12 cellular contexts compared by ENCODE assay signal in genomic region chr7:138625849-138626230, GRCh38.
DNase-seq lines count a peak whose midpoint lies in the region; ATAC-seq, FAIRE-seq and TF ChIP-seq lines count a peak whose summit lies in the region.
"Had no signal": no experiment of that assay in that cellular context is flagged by ENCODE, and none has a peak within 500 bp of the region (broad histone marks: within the 10 kb centered on the region; RNA-seq: fewer than 3 reads in every experiment).

No MANE protein-coding gene starts in this region.

- no peak overlapping the region for H3K27ac ChIP-seq in GM12878 (ENCODE audit: control insufficient read depth, insufficient read depth)
- no peak overlapping the region for H3K27ac ChIP-seq in WERI-Rb-1
- H3K27ac ChIP-seq: parathyroid adenoma, RWPE1 had no signal

- 22% methylated on average over 5 of the region's 5 CpGs for WGBS in GM12878 (ENCODE audit: insufficient coverage, insufficient replicate concordance, low lambda C conversion rate, missing lambda C conversion rate)

- H2AFZ ChIP-seq in GM12878 (ENCODE audit: control insufficient read depth, low read depth, low read length): 0 out of 2 replicates have a peak overlapping the region, but pooled peaks have one; percentile 15
- H2AFZ ChIP-seq: parathyroid adenoma had no signal

- DNase-seq in DMS153 treated with DMSO at 0.1 percent for 48 hours (lab: John Stamatoyannopoulos, UW; ENCODE audit: unreplicated experiment) (peak; percentile 38), NCI-H69 (lab: John Stamatoyannopoulos, UW) (peak; percentile 56), GM12878 (ENCODE audit: low read depth, low spot score) (no peak), WERI-Rb-1 (no peak), amygdala (lab: John Stamatoyannopoulos, UW) (no peak), superior temporal gyrus (ENCODE audit: extremely low spot score) (no peak)
- DNase-seq: activated CD8-positive, alpha-beta memory T cell treated with anti-CD3 and anti-CD28 coated beads for 24 hours; left cardiac atrium had no signal

- BruUV-seq in GM12878 (replicated peaks; lab: Mats Ljungman, UMichigan): no TSS peak

- TF ChIP-seq POLR2A in GM12878 (IDR thresholded peaks at IDR 0.05; ENCODE audit: low read depth, low read length): no peak

- SMC1A ChIA-PET in GM12878 (lab: Charles Lee; ENCODE audit: uncharacterized antibody, unreplicated experiment): no interaction called here

- no peak overlapping the region for H3K9ac ChIP-seq in GM12878 (ENCODE audit: control insufficient read depth, insufficient read depth, low read length)
- H3K9ac ChIP-seq: parathyroid adenoma had no signal

- H3K27me3 ChIP-seq in GM12878 (replicated peaks in 1 of 2; ENCODE audit: control insufficient read depth in 2 of 2, insufficient read depth in 2 of 2, low read length in 1 of 2) (no peaks in the 10 kb centered on the region), WERI-Rb-1 (ENCODE audit: insufficient read depth, low read depth, severe bottlenecking) (no peaks in the 10 kb centered on the region)

- POLR2A ChIA-PET in GM12878 (lab: Charles Lee): interaction anchor here (0.6 kb wide), 1 partner anchor 158 kb away, joined by 3 read pairs; no protein-coding TSS in a partner anchor

- in situ Hi-C loops in GM12878 (cut with MboI): no loop called here

- H3K4me1 ChIP-seq in GM12878 (ENCODE audit: control insufficient read depth, insufficient read depth, low read length): no peaks in the 10 kb centered on the region; the same call in 1 of the 2 replicates
- H3K4me1 ChIP-seq: parathyroid adenoma had no signal

- no peaks in the 10 kb centered on the region for H3K36me3 ChIP-seq in GM12878 (ENCODE audit: control insufficient read depth in 2 of 2, insufficient read depth in 2 of 2, low read length in 1 of 2)
- H3K36me3 ChIP-seq in WERI-Rb-1: no peaks in the 10 kb centered on the region

- H3K4me2 ChIP-seq in GM12878 (ENCODE audit: control insufficient read depth, insufficient read depth): no peak overlapping the region

- CTCF ChIA-PET in GM12878 (lab: Yijun Ruan, JAX): interaction anchor here (0.8 kb wide), 1 partner anchor 13 kb away, joined by 5 read pairs; no protein-coding TSS in a partner anchor

- no peak for TF ChIP-seq EP300 in GM12878 (IDR thresholded peaks at IDR 0.05; ENCODE audit: borderline replicate concordance in 1 of 2, control insufficient read depth in 1 of 2, low read depth in 2 of 2, low read length in 2 of 2)

- H3K4me3 ChIP-seq in GM12878 (no peak overlapping the region), WERI-Rb-1 (ENCODE audit: low read depth, low read length) (no peak overlapping the region)

- RAD21 ChIA-PET in GM12878 (lab: Charles Lee; ENCODE audit: unreplicated experiment): interaction anchor here (0.6 kb wide), 1 partner anchor 22 kb away, joined by 3 read pairs; no protein-coding TSS in a partner anchor

- intact Hi-C loops in GM12878 (cut with micrococcal nuclease; ENCODE audit: unreplicated experiment): no loop called here

- no peak for TF ChIP-seq CTCF in GM12878 (IDR thresholded peaks at IDR 0.05 in 2 of 3, conservative IDR thresholded peaks at IDR 0.05 in 1 of 3; ENCODE audit: control insufficient read depth in 2 of 3, extremely low read depth in 1 of 3, insufficient read depth in 1 of 3, low read depth in 3 of 3, low read length in 3 of 3)
- TF ChIP-seq CTCF in WERI-Rb-1 (IDR thresholded peaks at IDR 0.05; ENCODE audit: low read depth, low read length): no peak

- TF ChIP-seq RAD21 in GM12878 (IDR thresholded peaks at IDR 0.05; ENCODE audit: insufficient read depth, low read depth, low read length): no peak

- H3K9me3 ChIP-seq in GM12878 (replicated peaks; ENCODE audit: control insufficient read depth, insufficient read depth, low read length): no peaks in the 10 kb centered on the region
- H3K9me3 ChIP-seq in WERI-Rb-1 (ENCODE audit: severe bottlenecking): no peaks in the 10 kb centered on the region

- H3K79me2 ChIP-seq in GM12878 (ENCODE audit: control insufficient read depth, insufficient read depth, low read length): no peaks in the 10 kb centered on the region
- H3K79me2 ChIP-seq: parathyroid adenoma had no signal

- peak; percentile 39 for ATAC-seq in HG02884 (IDR thresholded peaks at IDR 0.05; ENCODE audit: unreplicated experiment)
- ATAC-seq in GM12878: peak; percentile 36
- ATAC-seq in HG03135 (IDR thresholded peaks at IDR 0.05; ENCODE audit: unreplicated experiment): no peak
- ATAC-seq: left cardiac atrium had no signal

- FAIRE-seq in GM12878 (lab: Jason Lieb, UNC): peak; percentile 62

- no peaks in the 10 kb centered on the region for H4K20me1 ChIP-seq in GM12878 (ENCODE audit: control insufficient read depth, insufficient read depth)

TF ChIP-seq in GM12878, 131 proteins besides CTCF, POLR2A, EP300 and RAD21:
- no peak for TF ChIP-seq YY1 (IDR thresholded peaks at IDR 0.05; ENCODE audit: low read depth, low read length)
- TF ChIP-seq SPI1 (IDR thresholded peaks at IDR 0.05; ENCODE audit: borderline replicate concordance, insufficient read depth, low read depth, low read length): peak; percentile 65; the same call in 1 of the 2 replicates
- TF ChIP-seq KDM1A (IDR thresholded peaks at IDR 0.05; ENCODE audit: borderline replicate concordance): no peak

Comparison
In these comparisons a context has a peak if more than half of its experiments do, and no peak if none do; other contexts are left out.
1. DNase-seq: peak in DMS153 treated with DMSO at 0.1 percent for 48 hours (single experiment) and NCI-H69 (single experiment); none in GM12878 (single experiment), WERI-Rb-1 (single experiment), amygdala (0 of 56) and superior temporal gyrus (single experiment).